In genomic region chr3:151919030-151919328, GRCh38 we compare ENCODE assay signal across 1 cellular context.
TF ChIP-seq lines count a peak whose summit lies in the region.

No MANE protein-coding gene starts in this region.

TF ChIP-seq in IMR-90, 13 proteins besides CTCF, POLR2A, EP300 and RAD21:
- TF ChIP-seq MAZ (IDR thresholded peaks at IDR 0.05; ENCODE audit: borderline replicate concordance, low read depth, low read length) (no peak), BHLHE40 (IDR thresholded peaks at IDR 0.05; ENCODE audit: low read depth, low read length) (no peak), CHD1 (IDR thresholded peaks at IDR 0.05; ENCODE audit: low read depth, low read length) (no peak), RCOR1 (IDR thresholded peaks at IDR 0.05; ENCODE audit: insufficient replicate concordance, low read length) (no peak), MXI1 (IDR thresholded peaks at IDR 0.05; ENCODE audit: borderline replicate concordance, low read depth, low read length) (no peak), FOS (IDR thresholded peaks at IDR 0.05; ENCODE audit: low read depth, low read length) (no peak)
